19 cellular contexts compared by ENCODE assay signal in the genomic region with DNA sequence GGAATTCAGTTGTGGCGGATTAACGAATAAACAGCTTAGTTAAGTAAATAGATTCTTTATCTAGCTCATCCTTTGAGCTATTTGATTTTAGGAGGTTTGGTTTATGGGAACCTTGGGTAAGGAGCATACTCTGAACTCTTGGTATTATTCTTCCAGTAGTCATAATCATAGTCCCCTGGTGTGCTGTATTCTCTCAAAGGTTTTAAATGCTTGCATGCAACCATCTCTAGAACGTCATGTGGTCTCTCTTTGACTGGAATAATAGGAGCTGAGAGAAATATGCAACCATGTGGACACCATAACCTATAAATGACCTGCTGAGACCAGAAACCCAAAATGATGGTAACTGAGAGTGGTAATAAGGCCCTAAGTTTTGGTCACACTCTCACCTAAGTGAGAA.
DNase-seq lines count a peak whose midpoint lies in the region; ATAC-seq, FAIRE-seq and TF ChIP-seq lines count a peak whose summit lies in the region.
"Had no signal": no experiment of that assay in that cellular context is flagged by ENCODE, and none has a peak within 500 bp of the region (broad histone marks: within the 10 kb centered on the region; RNA-seq: fewer than 3 reads in every experiment).

No MANE protein-coding gene starts in this region.

- no peaks in the 10 kb centered on the region for H3K79me1 ChIP-seq in neuronal stem cell (ENCODE audit: low read depth, low read length)

- H3K9me3 ChIP-seq in mammary epithelial cell (replicated peaks; ENCODE audit: insufficient read depth, low read length), result no peaks in the 10 kb centered on the region
- peaks cover 0 to 15% of the 10 kb centered on the region in 2 donors for H3K9me3 ChIP-seq in breast epithelium
- H3K9me3 ChIP-seq in K562 (replicated peaks; ENCODE audit: control insufficient read depth, insufficient read depth, low read depth, low read length), result no peaks in the 10 kb centered on the region; the same call in 1 of the 2 replicates
- no peaks in the 10 kb centered on the region for H3K9me3 ChIP-seq in neuronal stem cell (replicated peaks in 1 of 2; ENCODE audit: control insufficient read depth in 2 of 2, insufficient read depth in 1 of 2, low read depth in 1 of 2, low read length in 2 of 2)
- H3K9me3 ChIP-seq: A549, Caco-2, HAP-1 had no signal

- H3K36me3 ChIP-seq in mammary epithelial cell (ENCODE audit: insufficient read depth, low read length), result no peaks in the 10 kb centered on the region
- H3K36me3 ChIP-seq in breast epithelium, result no peaks in the 10 kb centered on the region
- H3K36me3 ChIP-seq in K562 (ENCODE audit: control insufficient read depth, insufficient read depth, low read length), result no peaks in the 10 kb centered on the region
- H3K36me3 ChIP-seq in neuronal stem cell (replicated peaks in 1 of 2; ENCODE audit: control insufficient read depth in 2 of 2, insufficient read depth in 2 of 2, low read length in 2 of 2), result no peaks in the 10 kb centered on the region
- H3K36me3 ChIP-seq: HAP-1 had no signal

- DNase-seq in mammary epithelial cell (no peak), breast epithelium (ENCODE audit: low spot score in 2 of 2) (no peak), NCI-H82 (lab: John Stamatoyannopoulos, UW) (peak; percentile 30), K562 (ENCODE audit: extremely low read depth in 1 of 4, low spot score in 3 of 4) (no peak), neuronal stem cell (ENCODE audit: low spot score) (no peak), progenitor cell of endocrine pancreas (ENCODE audit: low spot score, unreplicated experiment) (no peak)
- DNase-seq: AML-193; Caco-2; CD4-positive, alpha-beta T cell; GF-D8 had no signal

- H2BK12ac ChIP-seq in neuronal stem cell (ENCODE audit: low read length), result no peak overlapping the region

- H3K27ac ChIP-seq in mammary epithelial cell (ENCODE audit: insufficient read depth, low read depth, low read length) (no peak overlapping the region), breast epithelium (no peak overlapping the region), K562 (ENCODE audit: extremely low read depth, low read depth, low read length) (no peak overlapping the region), neuronal stem cell (replicated peaks; ENCODE audit: low read length) (no peak overlapping the region)
- H3K27ac ChIP-seq: 22Rv1, A549, C4-2B had no signal

- no peak overlapping the region for H3K27ac Mint-ChIP-seq in progenitor cell of endocrine pancreas
- H3K27ac Mint-ChIP-seq: CD4-positive, alpha-beta T cell had no signal

- no peak overlapping the region for H2BK15ac ChIP-seq in neuronal stem cell (ENCODE audit: low read length)

- no peak overlapping the region for H3K14ac ChIP-seq in neuronal stem cell (ENCODE audit: low read length)

- TF ChIP-seq EP300 in K562 (IDR thresholded peaks at IDR 0.05; ENCODE audit: low read length), result no peak

- intact Hi-C loops in mammary epithelial cell (cut with micrococcal nuclease) (no loop called here), breast epithelium (cut with DNase I; ENCODE audit: low total_unique reads) (no loop called here), K562 (cut with micrococcal nuclease) (no loop called here)

- H3K79me2 ChIP-seq in mammary epithelial cell (ENCODE audit: insufficient read depth, low read length) (no peaks in the 10 kb centered on the region), K562 (ENCODE audit: control insufficient read depth, insufficient read depth, low read length) (no peaks in the 10 kb centered on the region)

- H2AFZ ChIP-seq in mammary epithelial cell (ENCODE audit: low read depth, low read length) (peak overlapping the region; percentile 44), K562 (ENCODE audit: low read depth, low read length) (no peak overlapping the region), neuronal stem cell (ENCODE audit: low read length) (no peak overlapping the region)

- no peak overlapping the region for H2AK5ac ChIP-seq in neuronal stem cell (ENCODE audit: low read depth, low read length)

- FAIRE-seq in K562 (lab: Jason Lieb, UNC), result no peak
- FAIRE-seq: A549, D721Med, H1, HTR-8/SVneo had no signal

- TF ChIP-seq POLR2A in breast epithelium (IDR thresholded peaks at IDR 0.05) (no peak), K562 (conservative IDR thresholded peaks at IDR 0.05) (no peak)

- ATAC-seq in K562 (no peak), HG02885 (IDR thresholded peaks at IDR 0.05; ENCODE audit: poor library complexity, unreplicated experiment) (no peak), HG03432 (IDR thresholded peaks at IDR 0.05; ENCODE audit: unreplicated experiment) (no peak)
- ATAC-seq: A549 had no signal

- H3K4ac ChIP-seq in neuronal stem cell (ENCODE audit: low read length), result no peak overlapping the region

- H3K4me1 Mint-ChIP-seq in progenitor cell of endocrine pancreas (ENCODE audit: low read depth), result no peaks in the 10 kb centered on the region

- no peak overlapping the region for H3K9ac ChIP-seq in mammary epithelial cell (ENCODE audit: insufficient read depth, low read length)
- H3K9ac ChIP-seq in K562 (ENCODE audit: insufficient read depth in 1 of 2, low read depth in 2 of 2, low read length in 2 of 2), result no peak overlapping the region
- no peak overlapping the region for H3K9ac ChIP-seq in neuronal stem cell (ENCODE audit: low read depth, low read length, poor library complexity)

- CTCF ChIA-PET in mammary epithelial cell (lab: Charles Lee; ENCODE audit: low non-redundant PET), result no interaction called here
- CTCF ChIA-PET in K562 (lab: Yijun Ruan, JAX; ENCODE audit: low intra/inter-chr PET ratio), result no interaction called here

- POLR2A ChIA-PET in K562 (lab: Yijun Ruan, JAX), result interaction anchor here (0.8 kb wide), 1 partner anchor 10 kb away, joined by 3 read pairs; no protein-coding TSS in a partner anchor

- dilution Hi-C loops in mammary epithelial cell (cut with HindIII; ENCODE audit: low sequenced_read_pairs), result no loop called here

- H3K18ac ChIP-seq in neuronal stem cell (ENCODE audit: low read length), result no peak overlapping the region

- H3K4me3 Mint-ChIP-seq in progenitor cell of endocrine pancreas (ENCODE audit: low read depth), result no peak overlapping the region
- H3K4me3 Mint-ChIP-seq: CD4-positive, alpha-beta T cell had no signal

- H3K4me2 ChIP-seq in mammary epithelial cell (ENCODE audit: insufficient read depth, low read depth, low read length) (no peak overlapping the region), K562 (ENCODE audit: insufficient read depth, low read length) (no peak overlapping the region), neuronal stem cell (ENCODE audit: insufficient read depth, low read length, poor library complexity, severe bottlenecking) (no peak overlapping the region)
- H3K4me2 ChIP-seq: A549 had no signal

- no peaks in the 10 kb centered on the region for H4K20me1 ChIP-seq in mammary epithelial cell (ENCODE audit: insufficient read depth, low read length)
- no peaks in the 10 kb centered on the region for H4K20me1 ChIP-seq in K562 (replicated peaks; ENCODE audit: control insufficient read depth, insufficient read depth, low read length)

- H2BK5ac ChIP-seq in neuronal stem cell (ENCODE audit: low read length), result no peak overlapping the region

- H3K4me3 ChIP-seq in mammary epithelial cell (replicated peaks in 1 of 3; ENCODE audit: insufficient read depth in 1 of 3, low read depth in 2 of 3, low read length in 3 of 3) (no peak overlapping the region), breast epithelium (no peak overlapping the region), K562 (no peak overlapping the region), neuronal stem cell (ENCODE audit: low read length in 2 of 2) (no peak overlapping the region)
- H3K4me3 ChIP-seq: A549, HAP-1 had no signal

- BruUV-seq in mammary epithelial cell (replicated peaks; lab: Mats Ljungman, UMichigan) (no TSS peak), K562 (replicated peaks; lab: Mats Ljungman, UMichigan) (no TSS peak)

- no peak for TF ChIP-seq CTCF in mammary epithelial cell (conservative IDR thresholded peaks at IDR 0.05 in 1 of 2, IDR thresholded peaks at IDR 0.05 in 1 of 2; ENCODE audit: extremely low read depth in 1 of 2, insufficient read depth in 1 of 2, low read depth in 1 of 2, low read length in 2 of 2)
- no peak for TF ChIP-seq CTCF in breast epithelium (IDR thresholded peaks at IDR 0.05)
- TF ChIP-seq CTCF in K562 (IDR thresholded peaks at IDR 0.05 in 2 of 3, conservative IDR thresholded peaks at IDR 0.05 in 1 of 3; ENCODE audit: insufficient read depth in 2 of 3, low read depth in 1 of 3, low read length in 3 of 3), result no peak
- TF ChIP-seq CTCF in progenitor cell of endocrine pancreas (IDR thresholded peaks at IDR 0.05; ENCODE audit: unreplicated experiment), result no peak

- H2BK120ac ChIP-seq in neuronal stem cell (ENCODE audit: low read depth, low read length), result no peak overlapping the region

- H4K91ac ChIP-seq in neuronal stem cell (ENCODE audit: low read depth, low read length, poor library complexity), result no peak overlapping the region

- no peaks in the 10 kb centered on the region for H3K9me1 ChIP-seq in K562 (ENCODE audit: control insufficient read depth, insufficient read depth, low read length)

- TF ChIP-seq RAD21 in K562 (CRISPR knock-in tag; conservative IDR thresholded peaks at IDR 0.05 in 1 of 2, IDR thresholded peaks at IDR 0.05 in 1 of 2), result no peak

- H3K4me1 ChIP-seq in mammary epithelial cell (ENCODE audit: insufficient read depth, low read length) (no peaks in the 10 kb centered on the region), breast epithelium (no peaks in the 10 kb centered on the region), K562 (replicated peaks in 1 of 2; ENCODE audit: control insufficient read depth in 2 of 2, insufficient read depth in 2 of 2, low read length in 2 of 2) (no peaks in the 10 kb centered on the region), neuronal stem cell (ENCODE audit: control insufficient read depth in 2 of 2, insufficient read depth in 1 of 2, low read depth in 1 of 2, low read length in 2 of 2) (peaks cover 0 to 4% of the 10 kb centered on the region in 2 donors)
- H3K4me1 ChIP-seq: A549, Caco-2, HAP-1 had no signal

- H3K36me3 Mint-ChIP-seq in progenitor cell of endocrine pancreas (ENCODE audit: insufficient read depth), result peaks cover 3% of the 10 kb centered on the region

- no peaks in the 10 kb centered on the region for H3K27me3 Mint-ChIP-seq in progenitor cell of endocrine pancreas
- H3K27me3 Mint-ChIP-seq: CD4-positive, alpha-beta T cell had no signal

- no peak overlapping the region for H3K23ac ChIP-seq in neuronal stem cell (ENCODE audit: low read depth, low read length, poor library complexity)

- H3K9me3 Mint-ChIP-seq in progenitor cell of endocrine pancreas (ENCODE audit: low read depth), result peaks cover 12% of the 10 kb centered on the region

- H3K27me3 ChIP-seq in mammary epithelial cell (ENCODE audit: insufficient read depth, low read length) (no peaks in the 10 kb centered on the region), breast epithelium (no peaks in the 10 kb centered on the region), K562 (ENCODE audit: control insufficient read depth in 2 of 2, insufficient read depth in 2 of 2, low read length in 2 of 2) (no peaks in the 10 kb centered on the region), neuronal stem cell (ENCODE audit: control insufficient read depth in 3 of 3, insufficient read depth in 3 of 3, low read depth in 1 of 3, low read length in 3 of 3) (no peaks in the 10 kb centered on the region)

- no peak overlapping the region for H4K8ac ChIP-seq in neuronal stem cell (ENCODE audit: low read depth, low read length)

- WGBS in mammary epithelial cell (ENCODE audit: low coverage, missing lambda C conversion rate), result 97% methylated on average over 3 of the region's 3 CpGs
- WGBS in K562 (ENCODE audit: insufficient coverage, low coverage, missing lambda C conversion rate), result 1% methylated on average over 3 of the region's 3 CpGs
- no CpG with 5 or more reads among the region's 3 CpGs for WGBS in neuronal stem cell (ENCODE audit: extremely low coverage in 2 of 2, insufficient read length in 2 of 2, insufficient replicate concordance in 1 of 2), 2 donors

- in situ Hi-C loops in mammary epithelial cell (cut with MboI; ENCODE audit: low sequenced_read_pairs in 2 of 2) (no loop called here), K562 (cut with MboI) (no loop called here)
